ENCODE assay signal across 8 cellular contexts in the genomic region with DNA sequence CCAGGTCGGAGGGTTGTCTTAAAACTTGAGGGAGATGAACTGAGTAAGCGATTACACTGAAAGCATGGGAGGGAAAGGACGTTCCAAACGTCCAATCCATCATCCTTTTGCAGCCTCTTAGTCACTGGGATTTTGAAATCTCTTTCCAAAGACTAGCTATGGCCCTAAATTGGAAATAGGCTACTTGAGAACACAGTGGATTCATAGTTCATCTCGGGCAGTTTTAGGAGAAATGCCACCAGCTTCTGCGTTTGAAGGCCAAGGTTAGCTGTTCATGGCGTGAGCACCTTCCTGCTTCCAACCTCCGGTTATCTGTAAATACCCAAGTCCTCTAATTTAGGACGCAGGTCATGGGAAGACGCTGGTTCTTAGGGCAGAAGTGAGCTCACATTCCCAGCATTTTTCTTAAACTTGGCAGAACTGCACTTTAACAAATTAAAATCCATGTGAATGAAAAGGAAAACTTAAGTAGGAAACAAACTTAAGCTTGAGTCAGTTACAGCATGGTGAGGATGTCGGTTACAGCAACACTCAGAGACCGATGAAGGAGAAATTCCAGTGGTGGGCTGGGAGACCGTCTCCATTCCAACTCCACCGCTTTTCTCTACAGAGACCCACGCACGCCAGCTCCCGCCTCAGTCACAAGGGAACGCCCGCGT. TPM values are rescaled to one million over a fixed set of nuclear protein-coding genes. Genes with fewer than 3 reads are reported as not detected.
DNase-seq lines count a peak whose midpoint lies in the region; ATAC-seq and TF ChIP-seq lines count a peak whose summit lies in the region.

No MANE protein-coding gene starts in this region.

- H3K27me3 ChIP-seq in SU-DHL-6 (ENCODE audit: low read length) = no peaks in the 10 kb centered on the region

- H3K79me2 ChIP-seq in SU-DHL-6 (ENCODE audit: insufficient read depth, low read length) = peaks cover 5% of the 10 kb centered on the region; the same call in 1 of the 2 replicates

- H3K9me3 ChIP-seq in SU-DHL-6 (ENCODE audit: insufficient read depth, low read length) = no peaks in the 10 kb centered on the region

- peak overlapping the region; percentile 59 for H2AFZ ChIP-seq in SU-DHL-6 (ENCODE audit: low read depth, low read length, severe bottlenecking)

- in situ Hi-C loops in ACHN (cut with HindIII; ENCODE audit: low pct_ligation_motif_present, low pct_unique_long_range_greater_than_20kb, low sequenced_read_pairs) = no loop called here

- DNase-seq in ACHN (peak; percentile 26), fibroblast of the aortic adventitia (ENCODE audit: low read depth) (peak; percentile 74), retinal pigment epithelial cell (ENCODE audit: low read depth) (no peak), NCI-H2171 treated with DMSO at 0.1 percent for 48 hours (lab: John Stamatoyannopoulos, UW) (no peak), AML-193 (lab: John Stamatoyannopoulos, UW) (no peak)

- peak overlapping the region; percentile 80 for H3K4me2 ChIP-seq in SU-DHL-6 (ENCODE audit: low read depth, low read length, poor library complexity, severe bottlenecking)

- no peaks in the 10 kb centered on the region; the same call in 1 of the 2 replicates for H4K20me1 ChIP-seq in SU-DHL-6 (ENCODE audit: low read depth, low read length)

- H3K27ac ChIP-seq in SU-DHL-6 (ENCODE audit: low read depth, low read length) = no peak overlapping the region

- no peaks in the 10 kb centered on the region for H3K9me2 ChIP-seq in SU-DHL-6 (replicated peaks; ENCODE audit: insufficient read depth, low read length)

- ATAC-seq in GM19351 (IDR thresholded peaks at IDR 0.05; ENCODE audit: unreplicated experiment) (peak; percentile 6), HG02884 (IDR thresholded peaks at IDR 0.05; ENCODE audit: unreplicated experiment) (no peak)

- H3F3A ChIP-seq in SU-DHL-6 (ENCODE audit: insufficient read depth) = peaks cover 10% of the 10 kb centered on the region; the same call in 1 of the 2 replicates

- H3K4me3 ChIP-seq in SU-DHL-6 (ENCODE audit: insufficient read depth, low read length, poor library complexity, severe bottlenecking) = peak overlapping the region; percentile 82
- peak overlapping the region; percentile 78 for H3K4me3 ChIP-seq in fibroblast of the aortic adventitia (ENCODE audit: low read depth, low read length)
- peak overlapping the region; percentile 74 for H3K4me3 ChIP-seq in retinal pigment epithelial cell (ENCODE audit: low read length)

- H3K36me3 ChIP-seq in SU-DHL-6 (ENCODE audit: low read length) = no peaks in the 10 kb centered on the region

- peak overlapping the region; percentile 73 for H3K9ac ChIP-seq in SU-DHL-6 (ENCODE audit: low read length)

- no peak for TF ChIP-seq CTCF in SU-DHL-6 (IDR thresholded peaks at IDR 0.05; ENCODE audit: insufficient read depth, low read length, poor library complexity, severe bottlenecking)
- no peak for TF ChIP-seq CTCF in fibroblast of the aortic adventitia (IDR thresholded peaks at IDR 0.05; ENCODE audit: insufficient read depth, low read length)
- no peak for TF ChIP-seq CTCF in retinal pigment epithelial cell (conservative IDR thresholded peaks at IDR 0.05; ENCODE audit: low read depth, low read length)

RNA-seq across cellular contexts. Expression of a gene that starts 0.7 kb away (rescaled TPM):
- total RNA-seq in fibroblast of the aortic adventitia (ENCODE audit: low replicate concordance) = 0.49 and 2.8 TPM in 2 replicates

Comparison
In these comparisons a context has a peak if more than half of its experiments do, and no peak if none do; other contexts are left out.
1. DNase-seq: peak in ACHN (single experiment) and fibroblast of the aortic adventitia (single experiment); none in retinal pigment epithelial cell (single experiment), NCI-H2171 treated with DMSO at 0.1 percent for 48 hours (single experiment) and AML-193 (0 of 2).
2. Peak in every context shown above with its lines, with median percentiles within 50 percentile points of each other: H3K4me3 ChIP-seq.